ENCODE assay signal across 11 cellular contexts in genomic region chr1:158818991-158819405, GRCh38. TPM values are rescaled to one million over a fixed set of nuclear protein-coding genes. Genes with fewer than 3 reads are reported as not detected.
DNase-seq lines count a peak whose midpoint lies in the region; ATAC-seq, FAIRE-seq and TF ChIP-seq lines count a peak whose summit lies in the region.
"Had no signal": no experiment of that assay in that cellular context is flagged by ENCODE, and none has a peak within 500 bp of the region (broad histone marks: within the 10 kb centered on the region; RNA-seq: fewer than 3 reads in every experiment).

No MANE protein-coding gene starts in this region.

- peaks cover 24% of the 10 kb centered on the region for H3K4me1 Mint-ChIP-seq in astrocyte (ENCODE audit: low read depth, unreplicated experiment)
- H3K4me1 Mint-ChIP-seq in natural killer cell = peaks cover 22 to 29% of the 10 kb centered on the region in 2 donors

- H4K20me1 ChIP-seq in astrocyte (ENCODE audit: insufficient read depth, low read length) = no peaks in the 10 kb centered on the region

- FAIRE-seq in astrocyte (lab: Jason Lieb, UNC) = no peak

- peak overlapping the region; percentile 40 for H3K4me3 Mint-ChIP-seq in astrocyte (ENCODE audit: unreplicated experiment)
- peak overlapping the region; percentile 84 for H3K4me3 Mint-ChIP-seq in natural killer cell

- H3K27me3 ChIP-seq in astrocyte (ENCODE audit: insufficient read depth, low read length) = no peaks in the 10 kb centered on the region
- no peaks in the 10 kb centered on the region for H3K27me3 ChIP-seq in ascending aorta
- H3K27me3 ChIP-seq: adrenal gland, suprapubic skin had no signal

- intact Hi-C loops in natural killer cell (cut with micrococcal nuclease) (loop anchor here (2.0 kb wide), 2 partner anchors 112 to 190 kb away; partner anchors contain the start of genes IFI16 and PYHIN1), ascending aorta (cut with DNase I) (no loop called here)

- H3K36me3 ChIP-seq in astrocyte (ENCODE audit: insufficient read depth, low read length) (no peaks in the 10 kb centered on the region), ascending aorta (no peaks in the 10 kb centered on the region)
- H3K36me3 ChIP-seq: adrenal gland, suprapubic skin had no signal

- no peak overlapping the region for H3K9ac ChIP-seq in astrocyte (ENCODE audit: low read length)

- H3K9me3 Mint-ChIP-seq in astrocyte (ENCODE audit: unreplicated experiment) (peaks cover 2% of the 10 kb centered on the region), natural killer cell (no peaks in the 10 kb centered on the region)

- H3K27me3 Mint-ChIP-seq in astrocyte (ENCODE audit: low read depth, unreplicated experiment) (no peaks in the 10 kb centered on the region), natural killer cell (ENCODE audit: low read depth in 2 of 2) (no peaks in the 10 kb centered on the region)

- H3K36me3 Mint-ChIP-seq in astrocyte (ENCODE audit: low read depth, unreplicated experiment) = no peaks in the 10 kb centered on the region
- no peaks in the 10 kb centered on the region for H3K36me3 Mint-ChIP-seq in natural killer cell

- ATAC-seq in GM18502 (IDR thresholded peaks at IDR 0.05; ENCODE audit: poor library complexity, unreplicated experiment) = peak; percentile 12
- peak; percentile 9 for ATAC-seq in HG02642 (IDR thresholded peaks at IDR 0.05; ENCODE audit: poor library complexity, unreplicated experiment)
- peak in 1 of 3 donors; percentile 30 for ATAC-seq in natural killer cell
- ATAC-seq in HG03520 (IDR thresholded peaks at IDR 0.05; ENCODE audit: unreplicated experiment) = no peak
- no peak for ATAC-seq in GM21786 (IDR thresholded peaks at IDR 0.05; ENCODE audit: unreplicated experiment)

- no peak overlapping the region for H2AFZ ChIP-seq in astrocyte (ENCODE audit: low read depth, low read length)

- no peak for DNase-seq in astrocyte (ENCODE audit: low read depth)
- no peak for DNase-seq in natural killer cell
- no peak for DNase-seq in HT-29 (ENCODE audit: low spot score)
- DNase-seq in ascending aorta (ENCODE audit: low spot score in 2 of 2) = no peak
- DNase-seq: adrenal gland had no signal

- H3K4me2 ChIP-seq in astrocyte (ENCODE audit: low read length) = peak overlapping the region; percentile 9

- H3K27ac Mint-ChIP-seq in astrocyte (ENCODE audit: unreplicated experiment) = peak overlapping the region; percentile 87
- H3K27ac Mint-ChIP-seq in natural killer cell = peak overlapping the region; percentile 85 to 87

- TF ChIP-seq CTCF in astrocyte (IDR thresholded peaks at IDR 0.05; ENCODE audit: insufficient read depth, low read depth, low read length) (no peak), natural killer cell (IDR thresholded peaks at IDR 0.05) (no peak), ascending aorta (IDR thresholded peaks at IDR 0.05) (no peak)

- H3K4me3 ChIP-seq in astrocyte (ENCODE audit: insufficient read depth, low read depth, low read length) (no peak overlapping the region), ascending aorta (no peak overlapping the region)
- H3K4me3 ChIP-seq: adrenal gland, suprapubic skin had no signal

- H3K9me3 ChIP-seq in astrocyte (ENCODE audit: insufficient read depth, low read depth, low read length) = no peaks in the 10 kb centered on the region
- no peaks in the 10 kb centered on the region for H3K9me3 ChIP-seq in ascending aorta
- H3K9me3 ChIP-seq: adrenal gland, suprapubic skin had no signal

- H3K4me1 ChIP-seq in astrocyte (ENCODE audit: insufficient read depth, low read length) (no peaks in the 10 kb centered on the region), ascending aorta (no peaks in the 10 kb centered on the region)
- H3K4me1 ChIP-seq: suprapubic skin had no signal

- no peaks in the 10 kb centered on the region for H3K79me2 ChIP-seq in astrocyte (ENCODE audit: insufficient read depth, low read length)

- H3K27ac ChIP-seq in astrocyte (ENCODE audit: low read depth, low read length) (no peak overlapping the region), ascending aorta (no peak overlapping the region)
- H3K27ac ChIP-seq: epithelial cell of prostate had no signal

RNA-seq across cellular contexts. Expression of gene MNDA, which starts 12.2 kb away (rescaled TPM):
- total RNA-seq in astrocyte = not detected in 2 replicates
- 10 to 100 TPM in 1 of 3 donors, 1 to 10 TPM in 2; 3.3 to 14.3 (median 7.0) TPM for total RNA-seq in natural killer cell
- total RNA-seq in HT-29 (2014; rRNA removed; shearing (Covaris generic)) = not detected in 2 replicates
- 3.5 TPM for total RNA-seq in ascending aorta

RNA-seq across cellular contexts. Expression of gene OR6N2, which starts 38.0 kb away (rescaled TPM):
- not detected in 2 replicates for total RNA-seq in astrocyte
- under 1 TPM in 1 of 3 donors, not detected in 2; 0.95 TPM for total RNA-seq in natural killer cell
- not detected in 2 replicates for total RNA-seq in HT-29 (2014; rRNA removed; shearing (Covaris generic))
- total RNA-seq in ascending aorta = not detected
- total RNA-seq: adrenal gland, suprapubic skin had no signal

RNA-seq across cellular contexts. Expression of gene OR6N1, which starts 47.0 kb away (rescaled TPM):
- not detected in 2 replicates for total RNA-seq in astrocyte
- total RNA-seq in natural killer cell = 1 to 10 TPM in 1 of 3 donors, not detected in 2; 4.0 TPM
- not detected in 2 replicates for total RNA-seq in HT-29 (2014; rRNA removed; shearing (Covaris generic))
- not detected for total RNA-seq in ascending aorta
- total RNA-seq: adrenal gland, suprapubic skin had no signal

Comparison
In these comparisons a context has a peak if more than half of its experiments do, and no peak if none do; other contexts are left out.
1. ATAC-seq: peak in GM18502 (single experiment) and HG02642 (single experiment); none in HG03520 (single experiment) and GM21786 (single experiment).